22 cellular contexts compared by ENCODE assay signal in the genomic region with DNA sequence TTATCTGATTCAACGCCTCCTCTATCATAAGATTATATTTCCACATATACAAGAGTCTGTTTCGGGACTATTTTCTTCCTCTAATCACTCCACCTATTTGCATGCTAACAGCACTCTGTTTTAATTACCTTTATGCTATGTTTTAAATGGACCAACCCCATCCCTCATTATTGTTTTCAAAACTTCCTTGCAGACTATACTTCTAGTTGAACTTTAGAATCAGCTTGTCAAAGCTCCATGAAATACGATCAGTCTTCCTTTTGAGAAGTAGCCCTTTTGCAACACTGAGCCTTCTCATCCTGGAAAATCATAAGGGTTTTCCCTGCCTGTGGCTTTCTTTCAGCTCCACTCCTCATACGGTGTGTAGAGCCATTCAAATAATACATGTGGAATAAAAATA. TPM values are rescaled to one million over a fixed set of nuclear protein-coding genes. Genes with fewer than 3 reads are reported as not detected.
DNase-seq lines count a peak whose midpoint lies in the region; ATAC-seq, FAIRE-seq and TF ChIP-seq lines count a peak whose summit lies in the region.
"Had no signal": no experiment of that assay in that cellular context is flagged by ENCODE, and none has a peak within 500 bp of the region (broad histone marks: within the 10 kb centered on the region; RNA-seq: fewer than 3 reads in every experiment).

No MANE protein-coding gene starts in this region.

- no peak overlapping the region for H2AFZ ChIP-seq in GM12878 (ENCODE audit: control insufficient read depth, low read depth, low read length)

- DNase-seq in activated T-cell treated with anti-CD3 and anti-CD28 coated beads, Interleukin-2, amount 50 U/mL, for 24 hours = no peak
- no peak for DNase-seq in activated T-cell treated with anti-CD3 and anti-CD28 coated beads, Interleukin-2, amount 50 U/mL, for 48 hours
- no peak for DNase-seq in GM12878 (ENCODE audit: low read depth, low spot score)
- no peak for DNase-seq in kidney glomerular epithelial cell (lab: John Stamatoyannopoulos, UW)
- no peak for DNase-seq in COLO668 (lab: John Stamatoyannopoulos, UW; ENCODE audit: unreplicated experiment)
- DNase-seq in LoVo (ENCODE audit: low spot score) = no peak
- DNase-seq: ACHN; activated CD8-positive, alpha-beta memory T cell treated with anti-CD3 and anti-CD28 coated beads, Interleukin-2, amount 50 U/mL, for 48 hours; adrenal gland; dermis blood vessel endothelial cell; GF-D8; heart right ventricle; NCI-H1417; NCI-H510A treated with DMSO at 0.1 percent for 48 hours; occipital lobe; right cardiac atrium had no signal

- no peak for TF ChIP-seq POLR2A in GM12878 (IDR thresholded peaks at IDR 0.05; ENCODE audit: low read depth, low read length)

- H3K4me1 ChIP-seq in GM12878 (ENCODE audit: control insufficient read depth, insufficient read depth, low read length) = peaks cover 6% of the 10 kb centered on the region; the same call in 1 of the 2 replicates
- H3K4me1 ChIP-seq: adrenal gland had no signal

- H4K20me1 ChIP-seq in GM12878 (ENCODE audit: control insufficient read depth, insufficient read depth) = no peaks in the 10 kb centered on the region
- H4K20me1 ChIP-seq: BLaER1 treated with 17β-estradiol and CSF1 and Interleukin-3, amounts not matched to agents 10 nM and 100 nM had no signal

- H3K4me3 ChIP-seq in GM12878 = no peak overlapping the region
- H3K4me3 ChIP-seq: adrenal gland; BLaER1 treated with 17β-estradiol and CSF1 and Interleukin-3, amounts not matched to agents 10 nM and 100 nM; heart right ventricle; SK-N-MC; thoracic aorta had no signal

- no peak for FAIRE-seq in GM12878 (lab: Jason Lieb, UNC)
- FAIRE-seq: bronchial epithelial cell had no signal

- in situ Hi-C loops in GM12878 (cut with MboI) = no loop called here

- no peaks in the 10 kb centered on the region for H3K79me2 ChIP-seq in GM12878 (ENCODE audit: control insufficient read depth, insufficient read depth, low read length)

- peaks cover 52% of the 10 kb centered on the region for H3K4me1 Mint-ChIP-seq in activated T-cell treated with anti-CD3 and anti-CD28 coated beads, Interleukin-2, amount 50 U/mL, for 24 hours (ENCODE audit: low read depth)
- H3K4me1 Mint-ChIP-seq in stimulated activated memory B cell treated with anti-CD40 and anti-IgM and Interleukin-4, amounts not matched to agents 10 μg/mL and 1 μg/mL and 100 μg/mL, for 72 hours = peaks cover 8% of the 10 kb centered on the region

- BruUV-seq in GM12878 (replicated peaks; lab: Mats Ljungman, UMichigan) = no TSS peak

- CTCF ChIA-PET in GM12878 (lab: Yijun Ruan, JAX) = interaction anchor here (1.7 to 1.9 kb wide), 3 partner anchors 18 to 105 kb away, joined by 4 to 9 read pairs (median 5); no protein-coding TSS in a partner anchor

- TF ChIP-seq EP300 in GM12878 (IDR thresholded peaks at IDR 0.05; ENCODE audit: borderline replicate concordance in 1 of 2, control insufficient read depth in 1 of 2, low read depth in 2 of 2, low read length in 2 of 2) = no peak

- peaks cover 32% of the 10 kb centered on the region for H3K36me3 ChIP-seq in KOPT-K1 (ENCODE audit: insufficient read depth, low read length)
- H3K36me3 ChIP-seq in GM12878 (ENCODE audit: control insufficient read depth in 2 of 2, insufficient read depth in 2 of 2, low read length in 1 of 2) = peaks cover 0 to 5% of the 10 kb centered on the region in 2 experiments; a peak in 2 of 4 replicates

- H3K27ac Mint-ChIP-seq in activated T-cell treated with anti-CD3 and anti-CD28 coated beads, Interleukin-2, amount 50 U/mL, for 24 hours = peak overlapping the region; percentile 97
- peak overlapping the region; percentile 69 for H3K27ac Mint-ChIP-seq in stimulated activated memory B cell treated with anti-CD40 and anti-IgM and Interleukin-4, amounts not matched to agents 10 μg/mL and 1 μg/mL and 100 μg/mL, for 72 hours

- H3K27me3 Mint-ChIP-seq in activated T-cell treated with anti-CD3 and anti-CD28 coated beads, Interleukin-2, amount 50 U/mL, for 24 hours = no peaks in the 10 kb centered on the region
- no peaks in the 10 kb centered on the region for H3K27me3 Mint-ChIP-seq in stimulated activated memory B cell treated with anti-CD40 and anti-IgM and Interleukin-4, amounts not matched to agents 10 μg/mL and 1 μg/mL and 100 μg/mL, for 72 hours

- no peak for TF ChIP-seq CTCF in GM12878 (IDR thresholded peaks at IDR 0.05 in 2 of 3, conservative IDR thresholded peaks at IDR 0.05 in 1 of 3; ENCODE audit: control insufficient read depth in 2 of 3, extremely low read depth in 1 of 3, insufficient read depth in 1 of 3, low read depth in 3 of 3, low read length in 3 of 3)

- peak overlapping the region; percentile 44 for H3K4me3 Mint-ChIP-seq in activated T-cell treated with anti-CD3 and anti-CD28 coated beads, Interleukin-2, amount 50 U/mL, for 24 hours
- no peak overlapping the region for H3K4me3 Mint-ChIP-seq in stimulated activated memory B cell treated with anti-CD40 and anti-IgM and Interleukin-4, amounts not matched to agents 10 μg/mL and 1 μg/mL and 100 μg/mL, for 72 hours

- no peaks in the 10 kb centered on the region for H3K9me3 ChIP-seq in KOPT-K1 (ENCODE audit: insufficient read depth, low read length, poor library complexity, severe bottlenecking)
- no peaks in the 10 kb centered on the region for H3K9me3 ChIP-seq in GM12878 (replicated peaks; ENCODE audit: control insufficient read depth, insufficient read depth, low read length)
- H3K9me3 ChIP-seq: adrenal gland; BLaER1 treated with 17β-estradiol and CSF1 and Interleukin-3, amounts not matched to agents 10 nM and 100 nM; heart right ventricle; thoracic aorta had no signal

- H3K9ac ChIP-seq in GM12878 (ENCODE audit: control insufficient read depth, insufficient read depth, low read length) = no peak overlapping the region
- H3K9ac ChIP-seq: BLaER1 treated with 17β-estradiol and CSF1 and Interleukin-3, amounts not matched to agents 10 nM and 100 nM had no signal

- peaks cover 66% of the 10 kb centered on the region for H3K36me3 Mint-ChIP-seq in activated T-cell treated with anti-CD3 and anti-CD28 coated beads, Interleukin-2, amount 50 U/mL, for 24 hours (ENCODE audit: low read depth)
- peaks cover 75% of the 10 kb centered on the region for H3K36me3 Mint-ChIP-seq in stimulated activated memory B cell treated with anti-CD40 and anti-IgM and Interleukin-4, amounts not matched to agents 10 μg/mL and 1 μg/mL and 100 μg/mL, for 72 hours

- peak overlapping the region; percentile 45 for H3K27ac ChIP-seq in KOPT-K1 (ENCODE audit: low read depth, low read length, poor library complexity, severe bottlenecking)
- H3K27ac ChIP-seq in GM12878 (ENCODE audit: control insufficient read depth, insufficient read depth) = no peak overlapping the region
- H3K27ac ChIP-seq: adrenal gland; BLaER1 treated with 17β-estradiol and CSF1 and Interleukin-3, amounts not matched to agents 10 nM and 100 nM; heart right ventricle; SK-N-MC had no signal

- intact Hi-C loops in GM12878 (cut with micrococcal nuclease; ENCODE audit: unreplicated experiment) = no loop called here

- POLR2A ChIA-PET in GM12878 (lab: Charles Lee) = interaction anchor here (0.6 to 1.1 kb wide), 3 partner anchors 13 to 106 kb away, joined by 3 read pairs; no protein-coding TSS in a partner anchor

- ATAC-seq in GM12878 = peak; percentile 12; the same call in 1 of the 3 replicates
- no peak for ATAC-seq in stimulated activated memory B cell treated with anti-CD40 and anti-IgM and Interleukin-4, amounts not matched to agents 10 μg/mL and 1 μg/mL and 100 μg/mL, for 72 hours
- ATAC-seq: heart right ventricle, right cardiac atrium had no signal

- no peaks in the 10 kb centered on the region for H3K27me3 ChIP-seq in GM12878 (replicated peaks in 1 of 2; ENCODE audit: control insufficient read depth in 2 of 2, insufficient read depth in 2 of 2, low read length in 1 of 2)
- H3K27me3 ChIP-seq: adrenal gland; BLaER1 treated with 17β-estradiol and CSF1 and Interleukin-3, amounts not matched to agents 10 nM and 100 nM; heart right ventricle had no signal

- RAD21 ChIA-PET in GM12878 (lab: Charles Lee; ENCODE audit: unreplicated experiment) = interaction anchor here (0.9 to 1.1 kb wide), 3 partner anchors 20 to 103 kb away, joined by 3 to 4 read pairs (median 3); a partner anchor contains a TSS

- no peaks in the 10 kb centered on the region for H3K9me3 Mint-ChIP-seq in activated T-cell treated with anti-CD3 and anti-CD28 coated beads, Interleukin-2, amount 50 U/mL, for 24 hours
- no peaks in the 10 kb centered on the region for H3K9me3 Mint-ChIP-seq in stimulated activated memory B cell treated with anti-CD40 and anti-IgM and Interleukin-4, amounts not matched to agents 10 μg/mL and 1 μg/mL and 100 μg/mL, for 72 hours

- WGBS in GM12878 (ENCODE audit: insufficient coverage, insufficient replicate concordance, low lambda C conversion rate, missing lambda C conversion rate) = 68% methylated on average over 4 of the region's 4 CpGs

- SMC1A ChIA-PET in GM12878 (lab: Charles Lee; ENCODE audit: uncharacterized antibody, unreplicated experiment) = interaction anchor here (1.2 to 1.5 kb wide), 6 partner anchors 13 to 214 kb away, joined by 3 to 7 read pairs (median 4); no protein-coding TSS in a partner anchor

- H3K4me2 ChIP-seq in GM12878 (ENCODE audit: control insufficient read depth, insufficient read depth) = no peak overlapping the region
- H3K4me2 ChIP-seq: BLaER1 treated with 17β-estradiol and CSF1 and Interleukin-3, amounts not matched to agents 10 nM and 100 nM had no signal

- TF ChIP-seq RAD21 in GM12878 (IDR thresholded peaks at IDR 0.05; ENCODE audit: insufficient read depth, low read depth, low read length) = no peak

TF ChIP-seq in GM12878, 131 proteins besides CTCF, POLR2A, EP300 and RAD21 (continues in another document):
- no peak for TF ChIP-seq NFXL1 (IDR thresholded peaks at IDR 0.05; ENCODE audit: borderline replicate concordance)

RNA-seq across cellular contexts. Expression of a gene that starts 36.9 kb away (rescaled TPM):
- 15.0 and 16.2 TPM in 2 replicates for total RNA-seq in GM12878 (2013; cell fraction: nucleolus; rRNA removed)
- total RNA-seq in GM12878 (2014; rRNA removed) = 6.3 and 7.3 TPM in 2 replicates
- total RNA-seq in GM12878 (2014; rRNA removed; fragmentation: Illumina TruSeq; extraction: Trizol) = 5.5 TPM in 2 replicates
- total RNA-seq in GM12878 (2021) = 4.3 and 4.5 TPM in 2 replicates
- polyA plus RNA-seq in GM12878 (2011; ENCODE audit: low read depth) = 3.6 TPM
- 5.6 and 7.4 TPM in 2 replicates for polyA plus RNA-seq in GM12878 (2011; rRNA removed)
- polyA plus RNA-seq in GM12878 (2011; cell fraction: cytosol; rRNA removed) = 2.7 and 3.0 TPM in 2 replicates
- 8.6 and 8.7 TPM in 2 replicates for polyA plus RNA-seq in GM12878 (2011; cell fraction: nucleus; rRNA removed)
- 4.1 and 4.6 TPM in 2 replicates for polyA plus RNA-seq in GM12878 (2012)
- polyA plus RNA-seq in GM12878 (2014; fragmentation: Illumina TruSeq; extraction: Trizol) = 5.9 and 6.6 TPM in 2 replicates
- polyA plus RNA-seq in GM12878 (2014; fragmentation: Nextera tagmentation; extraction: Ambion mirVana) = 1 to 10 TPM; 1.1 to 1.4 TPM
- polyA plus RNA-seq in GM12878 (2014; rRNA removed) = 6.4 TPM in 2 replicates
- 1 to 10 TPM; 1.8 to 2.1 TPM for polyA plus RNA-seq in GM12878 (2016; fragmentation: Nextera tagmentation; extraction: Ambion mirVana)
- 3.7 and 4.1 TPM in 2 replicates for polyA minus RNA-seq in GM12878 (2011; rRNA and poly(A)+ RNA removed)
- polyA minus RNA-seq in GM12878 (2011; cell fraction: cytosol; rRNA and poly(A)+ RNA removed) = 1.6 and 1.7 TPM in 2 replicates
- 2.7 and 4.0 TPM in 2 replicates for polyA minus RNA-seq in GM12878 (2011; cell fraction: nucleus; rRNA and poly(A)+ RNA removed)
